Comparison of ENCODE assay signal across 11 cellular contexts in genomic region chr2:30631051-30631671, GRCh38.
A peak's percentile ranks its signal among the peaks of the same experiment; 100 is the strongest.
DNase-seq lines count a peak whose midpoint lies in the region; ATAC-seq lines count a peak whose summit lies in the region.
"Had no signal": no experiment of that assay in that cellular context is flagged by ENCODE, and none has a peak within 500 bp of the region (broad histone marks: within the 10 kb centered on the region; RNA-seq: fewer than 3 reads in every experiment).

No MANE protein-coding gene starts in this region.

- H3K27ac Mint-ChIP-seq in naive thymus-derived CD8-positive, alpha-beta T cell, result peak overlapping the region in 6 of 10 donors; percentile 12 to 66 (median 38)
- no peak overlapping the region for H3K27ac Mint-ChIP-seq in T-helper 2 cell treated with Interferon-gamma antibody and Interleukin-4, amounts not matched to agents 5 μg/mL and 100 μg/mL, for 36 hours
- H3K27ac Mint-ChIP-seq: natural killer cell treated with Interleukin-12 subunit alpha and Interleukin-12 subunit beta and Interleukin-15 and Interleukin-18, amount 100 ng/mL, for 72 hours had no signal

- H3K4me1 Mint-ChIP-seq in naive thymus-derived CD8-positive, alpha-beta T cell, result peaks cover 15 to 32% (median 27%) of the 10 kb centered on the region in 4 donors
- peaks cover 11% of the 10 kb centered on the region for H3K4me1 Mint-ChIP-seq in T-helper 2 cell treated with Interferon-gamma antibody and Interleukin-4, amounts not matched to agents 5 μg/mL and 100 μg/mL, for 36 hours (ENCODE audit: low read depth)

- DNase-seq in NAMALWA (ENCODE audit: low spot score) (peak; percentile 26), NCI-H510A (lab: John Stamatoyannopoulos, UW) (no peak)
- DNase-seq in naive thymus-derived CD8-positive, alpha-beta T cell, result peak in 5 of 10 donors; percentile 3 to 21 (median 17)
- no peak for DNase-seq in activated CD4-positive, CD25-positive, alpha-beta regulatory T cell treated with anti-CD3 and anti-CD28 coated beads, Interleukin-2, amount 50 U/mL, for 72 hours
- no peak for DNase-seq in effector CD4-positive, alpha-beta T cell
- DNase-seq in T-helper 2 cell treated with Interferon-gamma antibody and Interleukin-4, amounts not matched to agents 5 μg/mL and 100 μg/mL, for 36 hours (ENCODE audit: low spot score), result no peak
- DNase-seq: glutamatergic neuron, NCI-H1105 had no signal

- peak; percentile 54 for ATAC-seq in GM18868 (IDR thresholded peaks at IDR 0.05; ENCODE audit: unreplicated experiment)
- peak; percentile 64 for ATAC-seq in HG02642 (IDR thresholded peaks at IDR 0.05; ENCODE audit: poor library complexity, unreplicated experiment)
- ATAC-seq in naive thymus-derived CD8-positive, alpha-beta T cell, result peak; percentile 42 to 61

- H3K27me3 Mint-ChIP-seq in naive thymus-derived CD8-positive, alpha-beta T cell, result no peaks in the 10 kb centered on the region
- H3K27me3 Mint-ChIP-seq in T-helper 2 cell treated with Interferon-gamma antibody and Interleukin-4, amounts not matched to agents 5 μg/mL and 100 μg/mL, for 36 hours (ENCODE audit: low read depth), result no peaks in the 10 kb centered on the region
- H3K27me3 Mint-ChIP-seq: natural killer cell treated with Interleukin-12 subunit alpha and Interleukin-12 subunit beta and Interleukin-15 and Interleukin-18, amount 100 ng/mL, for 72 hours had no signal

- no peaks in the 10 kb centered on the region for H3K9me3 Mint-ChIP-seq in naive thymus-derived CD8-positive, alpha-beta T cell
- H3K9me3 Mint-ChIP-seq in T-helper 2 cell treated with Interferon-gamma antibody and Interleukin-4, amounts not matched to agents 5 μg/mL and 100 μg/mL, for 36 hours, result no peaks in the 10 kb centered on the region
- H3K9me3 Mint-ChIP-seq: natural killer cell treated with Interleukin-12 subunit alpha and Interleukin-12 subunit beta and Interleukin-15 and Interleukin-18, amount 100 ng/mL, for 72 hours had no signal

- POLR2A ChIA-PET in naive thymus-derived CD8-positive, alpha-beta T cell (lab: Charles Lee), result no interaction called here

- peaks cover 0 to 13% (median 1%) of the 10 kb centered on the region in 3 donors for H3K36me3 Mint-ChIP-seq in naive thymus-derived CD8-positive, alpha-beta T cell
- no peaks in the 10 kb centered on the region for H3K36me3 Mint-ChIP-seq in T-helper 2 cell treated with Interferon-gamma antibody and Interleukin-4, amounts not matched to agents 5 μg/mL and 100 μg/mL, for 36 hours (ENCODE audit: low read depth)
- H3K36me3 Mint-ChIP-seq: natural killer cell treated with Interleukin-12 subunit alpha and Interleukin-12 subunit beta and Interleukin-15 and Interleukin-18, amount 100 ng/mL, for 72 hours had no signal

- H3K4me3 Mint-ChIP-seq in naive thymus-derived CD8-positive, alpha-beta T cell, result peak overlapping the region in 2 of 10 donors; percentile 6 to 10
- H3K4me3 Mint-ChIP-seq in T-helper 2 cell treated with Interferon-gamma antibody and Interleukin-4, amounts not matched to agents 5 μg/mL and 100 μg/mL, for 36 hours, result no peak overlapping the region
- H3K4me3 Mint-ChIP-seq: natural killer cell treated with Interleukin-12 subunit alpha and Interleukin-12 subunit beta and Interleukin-15 and Interleukin-18, amount 100 ng/mL, for 72 hours had no signal
